Comparison of ENCODE assay signal across 1 cellular context in the genomic region with DNA sequence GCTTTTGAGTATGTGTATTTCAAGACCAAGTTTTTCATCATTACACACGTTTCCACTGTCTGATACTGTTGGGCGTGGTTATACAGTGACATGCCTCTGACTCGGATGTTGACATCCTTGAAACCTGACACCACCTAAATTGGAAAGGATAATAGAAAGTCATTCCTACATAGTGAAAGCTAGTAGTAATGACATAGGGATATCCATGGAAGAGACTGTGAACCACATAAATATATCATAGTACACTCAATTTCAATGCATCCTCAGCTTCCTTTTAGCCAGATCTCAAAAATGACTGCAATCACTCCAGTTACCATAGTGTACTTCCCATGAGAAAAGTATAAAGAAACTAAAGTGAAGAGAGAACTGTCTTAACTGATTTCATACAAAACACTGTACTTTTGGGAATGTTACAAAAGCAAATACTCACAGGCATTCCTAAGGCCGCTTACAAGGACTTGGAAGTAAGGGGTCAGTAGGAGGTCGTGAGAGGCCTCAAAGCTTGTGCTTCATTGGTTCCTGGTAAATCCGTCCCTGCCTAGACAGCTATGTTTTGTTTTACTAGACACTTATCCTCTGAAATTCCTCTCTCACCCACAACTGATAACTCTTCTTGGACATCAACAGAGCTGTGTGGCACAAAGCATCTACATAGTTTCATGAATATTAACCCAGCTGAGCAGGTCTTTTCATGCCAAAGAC.
TF ChIP-seq lines count a peak whose summit lies in the region.

No MANE protein-coding gene starts in this region.

TF ChIP-seq in WTC11, 78 proteins besides CTCF, POLR2A, EP300 and RAD21 (continued from another document):
- TF ChIP-seq ZNF512 (CRISPR knock-in tag; IDR thresholded peaks at IDR 0.05; ENCODE audit: borderline replicate concordance) (no peak), USF2 (CRISPR knock-in tag; IDR thresholded peaks at IDR 0.05) (no peak), MAX (CRISPR knock-in tag; IDR thresholded peaks at IDR 0.05) (no peak), ATF6 (CRISPR knock-in tag; IDR thresholded peaks at IDR 0.05) (no peak)
- TF ChIP-seq, protein P1, sequence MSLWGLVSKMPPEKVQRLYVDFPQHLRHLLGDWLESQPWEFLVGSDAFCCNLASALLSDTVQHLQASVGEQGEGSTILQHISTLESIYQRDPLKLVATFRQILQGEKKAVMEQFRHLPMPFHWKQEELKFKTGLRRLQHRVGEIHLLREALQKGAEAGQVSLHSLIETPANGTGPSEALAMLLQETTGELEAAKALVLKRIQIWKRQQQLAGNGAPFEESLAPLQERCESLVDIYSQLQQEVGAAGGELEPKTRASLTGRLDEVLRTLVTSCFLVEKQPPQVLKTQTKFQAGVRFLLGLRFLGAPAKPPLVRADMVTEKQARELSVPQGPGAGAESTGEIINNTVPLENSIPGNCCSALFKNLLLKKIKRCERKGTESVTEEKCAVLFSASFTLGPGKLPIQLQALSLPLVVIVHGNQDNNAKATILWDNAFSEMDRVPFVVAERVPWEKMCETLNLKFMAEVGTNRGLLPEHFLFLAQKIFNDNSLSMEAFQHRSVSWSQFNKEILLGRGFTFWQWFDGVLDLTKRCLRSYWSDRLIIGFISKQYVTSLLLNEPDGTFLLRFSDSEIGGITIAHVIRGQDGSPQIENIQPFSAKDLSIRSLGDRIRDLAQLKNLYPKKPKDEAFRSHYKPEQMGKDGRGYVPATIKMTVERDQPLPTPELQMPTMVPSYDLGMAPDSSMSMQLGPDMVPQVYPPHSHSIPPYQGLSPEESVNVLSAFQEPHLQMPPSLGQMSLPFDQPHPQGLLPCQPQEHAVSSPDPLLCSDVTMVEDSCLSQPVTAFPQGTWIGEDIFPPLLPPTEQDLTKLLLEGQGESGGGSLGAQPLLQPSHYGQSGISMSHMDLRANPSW (CRISPR knock-in tag; conservative IDR thresholded peaks at IDR 0.05; ENCODE audit: low read depth): no peak
TF ChIP-seq in WTC11: peak in this region for 0.
